1 cellular context compared by ENCODE assay signal in the genomic region with DNA sequence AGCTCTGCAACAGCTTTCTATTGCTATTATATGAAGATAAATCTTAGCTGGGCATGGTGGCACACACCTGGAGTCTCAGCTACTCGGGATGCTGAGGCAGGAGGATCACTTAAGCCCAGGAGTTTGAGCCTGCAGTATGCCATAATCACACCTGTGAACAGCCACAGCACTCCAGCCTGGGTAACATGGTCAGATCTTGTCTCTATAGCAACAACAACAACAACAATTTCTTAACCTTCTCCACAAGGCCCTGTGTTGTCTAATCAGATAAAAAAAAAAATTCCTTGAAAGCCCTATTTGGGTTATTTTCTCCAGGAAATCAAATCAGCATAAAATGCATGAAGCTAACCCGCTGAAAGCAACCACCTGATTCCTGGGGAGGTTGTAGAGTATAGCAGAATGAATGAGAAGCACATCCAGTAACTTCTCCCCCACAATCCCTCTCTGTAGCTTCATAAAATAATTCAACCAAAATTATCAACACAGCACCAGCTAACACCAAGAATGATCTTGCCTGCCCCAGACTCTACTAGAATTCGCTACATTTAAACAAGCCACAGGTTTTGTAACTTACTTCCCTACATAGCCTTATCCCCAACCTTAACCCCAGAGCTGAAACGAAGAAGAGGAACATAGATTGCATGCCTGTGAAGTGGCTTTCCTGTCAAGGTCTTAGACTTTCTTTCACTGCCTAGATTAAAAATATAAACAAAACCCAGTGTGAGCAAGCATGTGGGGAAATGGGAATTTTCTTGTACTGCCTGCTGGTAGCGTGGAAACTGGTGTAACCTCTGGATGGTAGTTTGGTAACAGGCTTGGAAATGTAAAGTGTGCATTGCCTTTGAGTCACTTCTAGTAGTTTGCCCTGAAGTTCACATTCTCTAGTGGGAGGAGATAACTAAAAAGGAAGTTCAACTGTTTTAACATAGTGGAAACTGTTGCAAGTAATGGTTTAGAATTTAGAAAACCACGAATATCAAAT.
TF ChIP-seq lines count a peak whose summit lies in the region.

No MANE protein-coding gene starts in this region.

TF ChIP-seq in K562, 482 proteins besides CTCF, POLR2A, EP300 and RAD21 (continued from another document):
- peak; percentile 32; the same call in 1 of the 2 replicates for TF ChIP-seq FOXJ3 (CRISPR knock-in tag; IDR thresholded peaks at IDR 0.05)
- TF ChIP-seq KDM1A (IDR thresholded peaks at IDR 0.05) = no peak
- no peak for TF ChIP-seq ZNF696 (CRISPR knock-in tag; conservative IDR thresholded peaks at IDR 0.05)
- TF ChIP-seq ZNF384 (IDR thresholded peaks at IDR 0.05; ENCODE audit: low read depth, low read length) = no peak
- TF ChIP-seq TCF7 (IDR thresholded peaks at IDR 0.05; ENCODE audit: borderline replicate concordance) = no peak
- TF ChIP-seq, protein P1, sequence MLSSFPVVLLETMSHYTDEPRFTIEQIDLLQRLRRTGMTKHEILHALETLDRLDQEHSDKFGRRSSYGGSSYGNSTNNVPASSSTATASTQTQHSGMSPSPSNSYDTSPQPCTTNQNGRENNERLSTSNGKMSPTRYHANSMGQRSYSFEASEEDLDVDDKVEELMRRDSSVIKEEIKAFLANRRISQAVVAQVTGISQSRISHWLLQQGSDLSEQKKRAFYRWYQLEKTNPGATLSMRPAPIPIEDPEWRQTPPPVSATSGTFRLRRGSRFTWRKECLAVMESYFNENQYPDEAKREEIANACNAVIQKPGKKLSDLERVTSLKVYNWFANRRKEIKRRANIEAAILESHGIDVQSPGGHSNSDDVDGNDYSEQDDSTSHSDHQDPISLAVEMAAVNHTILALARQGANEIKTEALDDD (IDR thresholded peaks at IDR 0.05) = peak; percentile 78
- TF ChIP-seq MCM3 (IDR thresholded peaks at IDR 0.05) = no peak
- TF ChIP-seq GTF2E2 (tag; IDR thresholded peaks at IDR 0.05) = no peak
- no peak for TF ChIP-seq CC2D1A (IDR thresholded peaks at IDR 0.05)
- TF ChIP-seq, protein P2, sequence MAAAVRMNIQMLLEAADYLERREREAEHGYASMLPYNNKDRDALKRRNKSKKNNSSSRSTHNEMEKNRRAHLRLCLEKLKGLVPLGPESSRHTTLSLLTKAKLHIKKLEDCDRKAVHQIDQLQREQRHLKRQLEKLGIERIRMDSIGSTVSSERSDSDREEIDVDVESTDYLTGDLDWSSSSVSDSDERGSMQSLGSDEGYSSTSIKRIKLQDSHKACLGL (CRISPR knock-in tag; IDR thresholded peaks at IDR 0.05; ENCODE audit: borderline replicate concordance, poor library complexity, severe bottlenecking) = no peak
- no peak for TF ChIP-seq GTF2F1 (IDR thresholded peaks at IDR 0.05; ENCODE audit: low read depth, low read length)
- peak; percentile 79 for TF ChIP-seq RBM25 (IDR thresholded peaks at IDR 0.05; ENCODE audit: low read depth, low read length, severe bottlenecking)
- no peak for TF ChIP-seq MTA3 (IDR thresholded peaks at IDR 0.05; ENCODE audit: borderline replicate concordance)
- TF ChIP-seq, protein P3, sequence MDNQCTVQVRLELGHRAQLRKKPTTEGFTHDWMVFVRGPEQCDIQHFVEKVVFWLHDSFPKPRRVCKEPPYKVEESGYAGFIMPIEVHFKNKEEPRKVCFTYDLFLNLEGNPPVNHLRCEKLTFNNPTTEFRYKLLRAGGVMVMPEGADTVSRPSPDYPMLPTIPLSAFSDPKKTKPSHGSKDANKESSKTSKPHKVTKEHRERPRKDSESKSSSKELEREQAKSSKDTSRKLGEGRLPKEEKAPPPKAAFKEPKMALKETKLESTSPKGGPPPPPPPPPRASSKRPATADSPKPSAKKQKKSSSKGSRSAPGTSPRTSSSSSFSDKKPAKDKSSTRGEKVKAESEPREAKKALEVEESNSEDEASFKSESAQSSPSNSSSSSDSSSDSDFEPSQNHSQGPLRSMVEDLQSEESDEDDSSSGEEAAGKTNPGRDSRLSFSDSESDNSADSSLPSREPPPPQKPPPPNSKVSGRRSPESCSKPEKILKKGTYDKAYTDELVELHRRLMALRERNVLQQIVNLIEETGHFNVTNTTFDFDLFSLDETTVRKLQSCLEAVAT (IDR thresholded peaks at IDR 0.05) = no peak
- no peak for TF ChIP-seq ZNF224 (CRISPR knock-in tag; IDR thresholded peaks at IDR 0.05)
- TF ChIP-seq KLF6 (CRISPR knock-in tag; IDR thresholded peaks at IDR 0.05; ENCODE audit: borderline replicate concordance) = no peak
- TF ChIP-seq NCOA1 (IDR thresholded peaks at IDR 0.05; ENCODE audit: low read depth) = no peak
- TF ChIP-seq TRIM24 (IDR thresholded peaks at IDR 0.05) = no peak
- peak; percentile 56 for TF ChIP-seq RFX1 (IDR thresholded peaks at IDR 0.05)
- no peak for TF ChIP-seq SP2 (IDR thresholded peaks at IDR 0.05; ENCODE audit: extremely low read depth, low read depth, low read length, poor library complexity, severe bottlenecking)
- no peak for TF ChIP-seq MCM7 (IDR thresholded peaks at IDR 0.05)
- no peak for TF ChIP-seq TAL1 (IDR thresholded peaks at IDR 0.05)
- peak; percentile 55; the same call in 1 of the 2 replicates for TF ChIP-seq ETV1 (tag; conservative IDR thresholded peaks at IDR 0.05; ENCODE audit: low read depth)
- TF ChIP-seq, protein P4, sequence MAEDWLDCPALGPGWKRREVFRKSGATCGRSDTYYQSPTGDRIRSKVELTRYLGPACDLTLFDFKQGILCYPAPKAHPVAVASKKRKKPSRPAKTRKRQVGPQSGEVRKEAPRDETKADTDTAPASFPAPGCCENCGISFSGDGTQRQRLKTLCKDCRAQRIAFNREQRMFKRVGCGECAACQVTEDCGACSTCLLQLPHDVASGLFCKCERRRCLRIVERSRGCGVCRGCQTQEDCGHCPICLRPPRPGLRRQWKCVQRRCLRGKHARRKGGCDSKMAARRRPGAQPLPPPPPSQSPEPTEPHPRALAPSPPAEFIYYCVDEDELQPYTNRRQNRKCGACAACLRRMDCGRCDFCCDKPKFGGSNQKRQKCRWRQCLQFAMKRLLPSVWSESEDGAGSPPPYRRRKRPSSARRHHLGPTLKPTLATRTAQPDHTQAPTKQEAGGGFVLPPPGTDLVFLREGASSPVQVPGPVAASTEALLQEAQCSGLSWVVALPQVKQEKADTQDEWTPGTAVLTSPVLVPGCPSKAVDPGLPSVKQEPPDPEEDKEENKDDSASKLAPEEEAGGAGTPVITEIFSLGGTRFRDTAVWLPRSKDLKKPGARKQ (CRISPR knock-in tag; IDR thresholded peaks at IDR 0.05) = no peak
- no peak for TF ChIP-seq PYGO2 (tag; IDR thresholded peaks at IDR 0.05)
